ENCODE assay signal across 18 cellular contexts in genomic region chrX:149453030-149453429, GRCh38. TPM values are rescaled to one million over a fixed set of nuclear protein-coding genes. Genes with fewer than 3 reads are reported as not detected.
A peak's percentile ranks its signal among the peaks of the same experiment; 100 is the strongest.
DNase-seq lines count a peak whose midpoint lies in the region; ATAC-seq, FAIRE-seq and TF ChIP-seq lines count a peak whose summit lies in the region.
"Had no signal": no experiment of that assay in that cellular context is flagged by ENCODE, and none has a peak within 500 bp of the region (broad histone marks: within the 10 kb centered on the region; RNA-seq: fewer than 3 reads in every experiment).

No MANE protein-coding gene starts in this region.

- H3K27ac ChIP-seq in gastroesophageal sphincter, result no peak overlapping the region
- H3K27ac ChIP-seq in body of pancreas, result no peak overlapping the region
- H3K27ac ChIP-seq: BLaER1, hepatocyte, thoracic aorta had no signal

- H3K4me1 ChIP-seq in gastroesophageal sphincter (no peaks in the 10 kb centered on the region), body of pancreas (no peaks in the 10 kb centered on the region)
- H3K4me1 ChIP-seq: BLaER1 had no signal

- peak; percentile 56 for DNase-seq in COLO829 (ENCODE audit: low spot score)
- DNase-seq in HTR-8/SVneo (ENCODE audit: insufficient read length, low spot score), result peak; percentile 5
- DNase-seq in amniotic stem cell (lab: John Stamatoyannopoulos, UW), result peak; percentile 6
- DNase-seq in iPS-NIHi7 (ENCODE audit: extremely low spot score), result peak; percentile 30
- DNase-seq in medulla oblongata (ENCODE audit: extremely low spot score), result no peak
- DNase-seq in body of pancreas, result no peak
- DNase-seq: activated CD4-positive, alpha-beta T cell treated with anti-CD3 and anti-CD28 coated beads, Interleukin-2, amount 50 U/mL, for 1 hour; activated effector memory CD4-positive, alpha-beta T cell treated with anti-CD3 and anti-CD28 coated beads, Interleukin-2, amount 50 U/mL, for 16 hours; H9; mucosa of descending colon; NCI-H510A; retina had no signal

- no peak for TF ChIP-seq EP300 in gastroesophageal sphincter (IDR thresholded peaks at IDR 0.05)

- no peaks in the 10 kb centered on the region for H3K9me3 ChIP-seq in gastroesophageal sphincter
- H3K9me3 ChIP-seq in body of pancreas, result no peaks in the 10 kb centered on the region
- H3K9me3 ChIP-seq: BLaER1, mucosa of descending colon, thoracic aorta had no signal

- intact Hi-C loops in body of pancreas (cut with DNase I), result no loop called here

- FAIRE-seq in HTR-8/SVneo (lab: Jason Lieb, UNC), result no peak

- ATAC-seq in gastroesophageal sphincter (no peak), body of pancreas (no peak), GM21447 (IDR thresholded peaks at IDR 0.05; ENCODE audit: unreplicated experiment) (no peak)
- ATAC-seq: mucosa of descending colon, SK-N-SH treated with all-trans-retinoic acid at 6 μM for 48 hours had no signal

- H3K27me3 ChIP-seq in gastroesophageal sphincter (no peaks in the 10 kb centered on the region), body of pancreas (no peaks in the 10 kb centered on the region)
- H3K27me3 ChIP-seq: BLaER1, hepatocyte had no signal

- TF ChIP-seq CTCF in gastroesophageal sphincter (IDR thresholded peaks at IDR 0.05) (no peak), body of pancreas (IDR thresholded peaks at IDR 0.05) (no peak)

- H3K4me3 ChIP-seq in gastroesophageal sphincter, result no peak overlapping the region
- no peak overlapping the region for H3K4me3 ChIP-seq in body of pancreas
- H3K4me3 ChIP-seq: BLaER1, hepatocyte, mucosa of descending colon, thoracic aorta had no signal

- TF ChIP-seq POLR2A in gastroesophageal sphincter (IDR thresholded peaks at IDR 0.05) (no peak), body of pancreas (IDR thresholded peaks at IDR 0.05) (no peak)

- 82 to 100% methylated on average over 1 of the region's 2 CpGs for WGBS in gastroesophageal sphincter (ENCODE audit: low coverage in 1 of 2), 2 donors
- 91 to 97% methylated on average over 2 of the region's 2 CpGs for WGBS in body of pancreas, 2 donors

- H3K36me3 ChIP-seq in gastroesophageal sphincter, result no peaks in the 10 kb centered on the region
- H3K36me3 ChIP-seq in body of pancreas (replicated peaks in 1 of 2; ENCODE audit: insufficient read depth in 1 of 2, low read depth in 2 of 2), result no peaks in the 10 kb centered on the region
- H3K36me3 ChIP-seq: BLaER1, thoracic aorta had no signal

RNA-seq across cellular contexts. Expression of gene IDS, which starts 52.1 kb away (rescaled TPM):
- total RNA-seq in gastroesophageal sphincter (100 to 1,000 TPM in 2 of 4 donors, 10 to 100 TPM in 2; 65.1 to 117 (median 97.1) TPM), body of pancreas (10 to 100 TPM; 39.7 to 49.4 TPM)

Comparison
In these comparisons a context has a peak if more than half of its experiments do, and no peak if none do; other contexts are left out.
1. DNase-seq: peak in COLO829 (single experiment), HTR-8/SVneo (single experiment), amniotic stem cell (single experiment) and iPS-NIHi7 (single experiment); none in medulla oblongata (single experiment) and body of pancreas (0 of 4).